ENCODE assay signal across 24 cellular contexts in genomic region chr13:97072297-97072696, GRCh38.
"Had no signal": no experiment of that assay in that cellular context is flagged by ENCODE, and none has a peak within 500 bp of the region (broad histone marks: within the 10 kb centered on the region; RNA-seq: fewer than 3 reads in every experiment).

No MANE protein-coding gene starts in this region.

- H3K36me3 Mint-ChIP-seq: T-cell had no signal

- H3K27me3 ChIP-seq: MG63, SJSA1 had no signal

- H3K9me3 ChIP-seq: SJSA1 had no signal

- H3K4me3 ChIP-seq: MG63, SJSA1, SK-N-MC had no signal

- ATAC-seq: HepG2, T-cell had no signal

- H3K4me3 Mint-ChIP-seq: T-cell; T-helper 1 cell treated with Interleukin-12 subunit alpha and Interleukin-12 subunit beta and Interleukin-4 antibody, amounts not matched to agents 30 μg/mL and 1 μg/mL, for 36 hours had no signal

- H3K4me1 Mint-ChIP-seq: T-cell had no signal

- DNase-seq: IMR-90, Karpas-422, KG1, MG63, NCI-H1092, NCI-H1436 treated with DMSO at 0.1 percent for 48 hours, NCI-H1694, NCI-H187 treated with DMSO at 0.1 percent for 48 hours, NCI-H2029 treated with DMSO at 0.1 percent for 48 hours, NCI-H2107, NCI-H226, NCI-H446, NCI-H510A, NCI-H524 treated with DMSO at 0.1 percent for 48 hours, NCI-H82, Right ventricle myocardium superior, RPMI8226, SIG-M5, SW 1271, T-cell had no signal

- H3K27ac Mint-ChIP-seq: T-cell; T-helper 1 cell treated with Interleukin-12 subunit alpha and Interleukin-12 subunit beta and Interleukin-4 antibody, amounts not matched to agents 30 μg/mL and 1 μg/mL, for 36 hours had no signal

- H3K36me3 ChIP-seq: MG63, SJSA1 had no signal

- H3K27ac ChIP-seq: SJSA1, SK-N-MC had no signal

- H3K4me1 ChIP-seq: SJSA1 had no signal
